15 cellular contexts compared by ENCODE assay signal in the genomic region with DNA sequence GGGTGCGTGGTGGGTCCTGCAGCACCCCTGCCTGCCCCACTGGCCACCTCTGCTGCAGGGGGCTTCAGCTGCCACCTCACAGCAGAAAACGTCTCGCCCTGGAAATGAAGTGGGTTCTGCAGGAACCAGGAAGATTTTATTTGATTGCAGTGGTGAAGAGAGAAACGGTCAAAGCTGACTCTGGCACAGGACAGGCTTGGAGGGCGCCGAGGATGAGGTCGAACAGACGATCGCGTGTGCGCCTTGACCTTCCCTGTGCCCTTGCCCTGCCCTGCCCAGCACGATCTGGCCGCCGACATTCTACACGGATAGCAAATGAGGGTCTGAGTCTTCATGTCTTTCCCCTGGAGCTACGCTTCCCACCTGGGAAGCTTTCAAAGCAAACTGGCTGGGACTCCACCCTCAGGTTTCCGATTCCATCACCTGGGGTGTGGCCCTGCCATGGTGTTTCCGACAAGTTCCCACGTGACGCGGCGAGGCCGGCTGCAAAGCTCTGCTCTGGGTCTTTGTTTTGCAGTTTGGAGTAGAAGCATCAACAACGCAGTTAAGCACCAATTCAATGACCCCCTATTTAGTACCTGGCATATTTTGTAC. TPM values are rescaled to one million over a fixed set of nuclear protein-coding genes. Genes with fewer than 3 reads are reported as not detected.
DNase-seq lines count a peak whose midpoint lies in the region; ATAC-seq and TF ChIP-seq lines count a peak whose summit lies in the region.
"Had no signal": no experiment of that assay in that cellular context is flagged by ENCODE, and none has a peak within 500 bp of the region (broad histone marks: within the 10 kb centered on the region; RNA-seq: fewer than 3 reads in every experiment).

No MANE protein-coding gene starts in this region.

- H2BK120ac ChIP-seq in H9 (ENCODE audit: low read depth, low read length, poor library complexity, severe bottlenecking): no peak overlapping the region
- peak overlapping the region; percentile 50 for H2BK120ac ChIP-seq in mesenchymal stem cell (ENCODE audit: low read depth, low read length)

- H3K27me3 ChIP-seq in H9 (ENCODE audit: insufficient read depth, low read length) (no peaks in the 10 kb centered on the region), RWPE2 (ENCODE audit: insufficient read depth, poor library complexity, severe bottlenecking) (peaks cover 43% of the 10 kb centered on the region), mesenchymal stem cell (ENCODE audit: control insufficient read depth in 1 of 2, insufficient read depth in 1 of 2, low read length in 2 of 2) (peaks cover 50 to 83% of the 10 kb centered on the region in 2 experiments)

- H3K36me3 ChIP-seq in RWPE2 (ENCODE audit: low read depth) (no peaks in the 10 kb centered on the region), mesenchymal stem cell (ENCODE audit: control insufficient read depth in 1 of 2, insufficient read depth in 2 of 2, low read depth in 1 of 2, low read length in 2 of 2) (no peaks in the 10 kb centered on the region)
- H3K36me3 ChIP-seq: tibial nerve had no signal

- H3K9me3 Mint-ChIP-seq in H9: no peaks in the 10 kb centered on the region
- H3K9me3 Mint-ChIP-seq: stimulated activated naive B cell treated with anti-CD40 and anti-IgM and Interleukin-4, amounts not matched to agents 10 μg/mL and 1 μg/mL and 100 μg/mL, for 72 hours; T-cell had no signal

- H3K4me1 ChIP-seq in H9 (ENCODE audit: insufficient read depth, low read length) (no peaks in the 10 kb centered on the region), RWPE2 (ENCODE audit: insufficient read depth, poor library complexity, severe bottlenecking) (no peaks in the 10 kb centered on the region), mesenchymal stem cell (ENCODE audit: control insufficient read depth, insufficient read depth, low read depth, low read length) (peaks cover 4% of the 10 kb centered on the region)
- H3K4me1 ChIP-seq: tibial nerve had no signal

- H2AFZ ChIP-seq in H9 (ENCODE audit: low read length) (no peak overlapping the region), mesenchymal stem cell (ENCODE audit: low read depth, low read length) (no peak overlapping the region)

- H3K23me2 ChIP-seq in H9 (ENCODE audit: insufficient read length, low read depth, low read length, poor library complexity, severe bottlenecking): peaks cover 3% of the 10 kb centered on the region

- H2BK20ac ChIP-seq in H9 (ENCODE audit: low read depth, low read length, poor library complexity, severe bottlenecking): no peak overlapping the region

- ATAC-seq in RWPE2 (ENCODE audit: low read depth): peak; percentile 57; the same call in 2 of the 3 replicates
- ATAC-seq in GM18858 (IDR thresholded peaks at IDR 0.05; ENCODE audit: unreplicated experiment): no peak
- no peak for ATAC-seq in HG03378 (IDR thresholded peaks at IDR 0.05; ENCODE audit: unreplicated experiment)
- ATAC-seq: left cardiac atrium; stimulated activated naive B cell treated with anti-CD40 and anti-IgM and Interleukin-4, amounts not matched to agents 10 μg/mL and 1 μg/mL and 100 μg/mL, for 72 hours; T-cell had no signal

- H2AK5ac ChIP-seq in H9 (ENCODE audit: insufficient read length, low read length) (no peak overlapping the region), mesenchymal stem cell (ENCODE audit: low read length, severe bottlenecking) (no peak overlapping the region)

- peaks cover 55% of the 10 kb centered on the region for H3K27me3 Mint-ChIP-seq in H9 (ENCODE audit: low read depth)

- H4K8ac ChIP-seq in H9 (replicated peaks; ENCODE audit: insufficient read length, low read depth, low read length) (no peak overlapping the region), mesenchymal stem cell (ENCODE audit: low read length) (no peak overlapping the region)

- no peak overlapping the region for H3T11ph ChIP-seq in H9 (ENCODE audit: low read length)

- H3K18ac ChIP-seq in H9 (ENCODE audit: insufficient read length, low read depth, low read length) (peak overlapping the region; percentile 18), mesenchymal stem cell (ENCODE audit: low read depth in 1 of 2, low read length in 2 of 2) (peak overlapping the region in 1 of 2 experiments; percentile 71)

- H2BK5ac ChIP-seq in H9 (ENCODE audit: insufficient read length, low read length): no peak overlapping the region
- H2BK5ac ChIP-seq in mesenchymal stem cell (ENCODE audit: low read depth, low read length, poor library complexity, severe bottlenecking): no peak overlapping the region

- H3K4me2 ChIP-seq in H9 (ENCODE audit: insufficient read depth, insufficient read length, low read length) (no peak overlapping the region), mesenchymal stem cell (ENCODE audit: low read length, poor library complexity, severe bottlenecking) (no peak overlapping the region)

- no peak overlapping the region for H3K9ac ChIP-seq in H9 (ENCODE audit: extremely low read depth, insufficient read length, low read length)
- no peak overlapping the region for H3K9ac ChIP-seq in mesenchymal stem cell (ENCODE audit: low read length)

- H3K36me3 Mint-ChIP-seq in H9 (ENCODE audit: insufficient read depth in 1 of 3, low read depth in 3 of 3): no peaks in the 10 kb centered on the region
- H3K36me3 Mint-ChIP-seq: activated naive CD8-positive, alpha-beta T cell; stimulated activated naive B cell treated with anti-CD40 and anti-IgM and Interleukin-4, amounts not matched to agents 10 μg/mL and 1 μg/mL and 100 μg/mL, for 72 hours; T-cell had no signal

- peaks cover 3% of the 10 kb centered on the region for H4K20me1 ChIP-seq in H9 (ENCODE audit: control insufficient read depth, insufficient read depth, insufficient read length)

- no peaks in the 10 kb centered on the region for H3K79me2 ChIP-seq in H9 (ENCODE audit: insufficient read depth, low read length)

- H3K4me3 ChIP-seq in RWPE2 (ENCODE audit: severe bottlenecking) (no peak overlapping the region), mesenchymal stem cell (ENCODE audit: insufficient read depth in 1 of 2, low read depth in 1 of 2, low read length in 2 of 2) (no peak overlapping the region)
- H3K4me3 ChIP-seq: tibial nerve had no signal

- H3K56ac ChIP-seq in H9 (ENCODE audit: insufficient read length, low read depth, low read length): no peak overlapping the region

- H2BK12ac ChIP-seq in H9 (ENCODE audit: insufficient read length, low read depth, low read length) (no peak overlapping the region), mesenchymal stem cell (ENCODE audit: low read length in 2 of 2) (peak overlapping the region in 1 of 2 experiments; percentile 37)

- H3K23ac ChIP-seq in H9 (ENCODE audit: insufficient read length, low read depth, low read length): no peak overlapping the region
- no peak overlapping the region for H3K23ac ChIP-seq in mesenchymal stem cell (ENCODE audit: low read length in 2 of 2)

- TF ChIP-seq CTCF in H9 (conservative IDR thresholded peaks at IDR 0.05): no peak
- TF ChIP-seq CTCF in RWPE2 (IDR thresholded peaks at IDR 0.05; ENCODE audit: poor library complexity, severe bottlenecking): no peak

- no peaks in the 10 kb centered on the region for H3K79me1 ChIP-seq in H9 (ENCODE audit: insufficient read depth, low read depth, low read length, poor library complexity, severe bottlenecking)
- no peaks in the 10 kb centered on the region for H3K79me1 ChIP-seq in mesenchymal stem cell (replicated peaks; ENCODE audit: low read length, poor library complexity, severe bottlenecking)

- no peak overlapping the region; a peak in 1 of 5 replicates for H3K4me3 Mint-ChIP-seq in H9
- H3K4me3 Mint-ChIP-seq: activated naive CD8-positive, alpha-beta T cell; stimulated activated naive B cell treated with anti-CD40 and anti-IgM and Interleukin-4, amounts not matched to agents 10 μg/mL and 1 μg/mL and 100 μg/mL, for 72 hours had no signal

- H3K14ac ChIP-seq in H9 (ENCODE audit: insufficient read depth, low read length) (no peak overlapping the region; the same call in 1 of the 2 replicates), mesenchymal stem cell (ENCODE audit: low read length in 2 of 2) (peak overlapping the region in 1 of 2 experiments; percentile 11)

- peaks cover 23 to 24% of the 10 kb centered on the region in 2 experiments for H3K4me1 Mint-ChIP-seq in H9

- H2BK15ac ChIP-seq in H9 (ENCODE audit: low read depth, low read length): no peak overlapping the region
- H2BK15ac ChIP-seq in mesenchymal stem cell (ENCODE audit: low read depth, poor library complexity, severe bottlenecking): no peak overlapping the region

- H3K9me3 ChIP-seq in H9 (ENCODE audit: control insufficient read depth, low read depth, low read length): no peaks in the 10 kb centered on the region
- no peaks in the 10 kb centered on the region for H3K9me3 ChIP-seq in RWPE2 (ENCODE audit: severe bottlenecking)
- H3K9me3 ChIP-seq in mesenchymal stem cell (ENCODE audit: control insufficient read depth, low read length): no peaks in the 10 kb centered on the region
- H3K9me3 ChIP-seq: tibial nerve had no signal

- WGBS in H9 (ENCODE audit: extremely low coverage, insufficient read length, low lambda C conversion rate): no CpG with 5 or more reads among the region's 24 CpGs
- 82% methylated on average over 24 of the region's 24 CpGs for WGBS in mesenchymal stem cell

- H4K91ac ChIP-seq in H9 (ENCODE audit: insufficient read length, low read depth, low read length) (no peak overlapping the region), mesenchymal stem cell (ENCODE audit: low read length) (peak overlapping the region; percentile 49)

- H3K4ac ChIP-seq in H9 (ENCODE audit: low read depth, low read length) (no peak overlapping the region), mesenchymal stem cell (ENCODE audit: low read depth in 1 of 2, low read length in 2 of 2) (peak overlapping the region in 1 of 2 experiments; percentile 1)

- DNase-seq in NCI-H1436 (lab: John Stamatoyannopoulos, UW) (peak; percentile 38), NCI-H1436 treated with DMSO at 0.1 percent for 48 hours (lab: John Stamatoyannopoulos, UW) (no peak), H9 (peak; percentile 55), RWPE2 (ENCODE audit: low spot score) (no peak), mesenchymal stem cell (no peak), NCI-H524 (lab: John Stamatoyannopoulos, UW) (no peak)
- DNase-seq: left cardiac atrium; NCI-H345; stimulated activated naive B cell treated with anti-CD40 and anti-IgM and Interleukin-4, amounts not matched to agents 10 μg/mL and 1 μg/mL and 100 μg/mL, for 72 hours; T-cell had no signal

- H3K27ac ChIP-seq in H9 (ENCODE audit: insufficient read length, low read depth, low read length): no peak overlapping the region
- no peak overlapping the region for H3K27ac ChIP-seq in RWPE2 (ENCODE audit: poor library complexity, severe bottlenecking)
- no peak overlapping the region for H3K27ac ChIP-seq in mesenchymal stem cell (ENCODE audit: low read length, poor library complexity, severe bottlenecking)
- H3K27ac ChIP-seq: C4-2B, tibial nerve had no signal

- no peak overlapping the region for H3K27ac Mint-ChIP-seq in H9
- H3K27ac Mint-ChIP-seq: activated naive CD8-positive, alpha-beta T cell; stimulated activated naive B cell treated with anti-CD40 and anti-IgM and Interleukin-4, amounts not matched to agents 10 μg/mL and 1 μg/mL and 100 μg/mL, for 72 hours; T-cell had no signal

- H4K5ac ChIP-seq in H9 (ENCODE audit: insufficient read length, low read depth, low read length): no peak overlapping the region

RNA-seq across cellular contexts. Expression of gene TUBGCP3, which starts 50.3 kb away (rescaled TPM):
- total RNA-seq in H9 (2021): 35.6 and 37.3 TPM in 2 replicates
- 10.0 TPM for polyA plus RNA-seq in mesenchymal stem cell (2013, experiment 1 of 2)
- polyA plus RNA-seq in mesenchymal stem cell (2013, experiment 2 of 2): 11.2 TPM

RNA-seq across cellular contexts. Expression of gene ATP11A, which starts 51.6 kb away (rescaled TPM):
- total RNA-seq in H9 (2021): 61.6 and 65.3 TPM in 2 replicates
- 8.0 TPM for polyA plus RNA-seq in mesenchymal stem cell (2013, experiment 1 of 2)
- 8.2 TPM for polyA plus RNA-seq in mesenchymal stem cell (2013, experiment 2 of 2)

Comparison
In these comparisons a context has a peak if more than half of its experiments do, and no peak if none do; other contexts are left out.
1. DNase-seq: peak in NCI-H1436 (single experiment) and H9 (single experiment); none in NCI-H1436 treated with DMSO at 0.1 percent for 48 hours (single experiment), RWPE2 (single experiment), mesenchymal stem cell (single experiment) and NCI-H524 (0 of 2).